14 cellular contexts compared by ENCODE assay signal in the genomic region with DNA sequence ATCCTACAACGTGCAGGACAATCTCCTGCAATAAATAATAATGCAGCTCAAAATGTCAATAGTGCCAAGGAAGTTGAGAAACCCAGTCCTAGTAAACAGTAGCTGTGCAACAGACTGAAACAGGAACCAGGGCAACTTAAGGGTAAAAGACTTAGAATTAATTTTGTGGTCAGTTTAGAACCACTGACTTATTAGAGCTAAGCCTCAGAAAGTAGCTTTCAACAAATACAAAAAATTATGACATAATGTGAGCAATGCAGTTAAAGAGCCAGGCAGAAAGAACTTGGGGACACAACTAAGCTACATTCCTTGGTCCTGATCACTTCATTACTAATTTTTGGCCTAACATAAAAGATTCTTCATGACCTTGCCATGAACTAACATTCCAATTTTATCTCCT.
DNase-seq lines count a peak whose midpoint lies in the region; ATAC-seq and TF ChIP-seq lines count a peak whose summit lies in the region.
"Had no signal": no experiment of that assay in that cellular context is flagged by ENCODE, and none has a peak within 500 bp of the region (broad histone marks: within the 10 kb centered on the region; RNA-seq: fewer than 3 reads in every experiment).

No MANE protein-coding gene starts in this region.

- peaks cover 10% of the 10 kb centered on the region for H3K9me3 Mint-ChIP-seq in endodermal cell

- WGBS in endodermal cell (ENCODE audit: insufficient coverage in 1 of 2, insufficient read length in 1 of 2), 2 experiments, result 100% methylated on average over 1 of the region's 1 CpG; no CpG with 5 or more reads in 1 of the 2 experiments

- H3K27ac ChIP-seq in endodermal cell (ENCODE audit: low read depth, low read length) (no peak overlapping the region), left lung (no peak overlapping the region)
- H3K27ac ChIP-seq: esophagus squamous epithelium, stomach had no signal

- TF ChIP-seq CTCF in endodermal cell (conservative IDR thresholded peaks at IDR 0.05) (no peak), mucosa of descending colon (IDR thresholded peaks at IDR 0.05) (no peak), left lung (IDR thresholded peaks at IDR 0.05) (no peak)

- H3K4me1 ChIP-seq in endodermal cell (ENCODE audit: control insufficient read depth, insufficient read depth, low read length), result no peaks in the 10 kb centered on the region
- H3K4me1 ChIP-seq in mucosa of descending colon (ENCODE audit: low read depth), result no peaks in the 10 kb centered on the region
- peaks cover 0 to 9% of the 10 kb centered on the region in 2 donors for H3K4me1 ChIP-seq in left lung
- H3K4me1 ChIP-seq: esophagus squamous epithelium, stomach had no signal

- H3K27ac Mint-ChIP-seq in endodermal cell, result peak overlapping the region; percentile 23

- DNase-seq in endodermal cell (no peak), hepatic stellate cell (ENCODE audit: low spot score) (no peak), NCI-H1417 (lab: John Stamatoyannopoulos, UW) (no peak), mucosa of descending colon (no peak), left lung (no peak)
- DNase-seq: DMS153, esophagus squamous epithelium, mesendoderm, NCI-H82, stomach had no signal

- H3K4me1 Mint-ChIP-seq in endodermal cell, result peaks cover 25% of the 10 kb centered on the region

- H3K9me3 ChIP-seq in endodermal cell (ENCODE audit: control insufficient read depth, low read length) (no peaks in the 10 kb centered on the region), mucosa of descending colon (no peaks in the 10 kb centered on the region), left lung (no peaks in the 10 kb centered on the region)
- H3K9me3 ChIP-seq: esophagus squamous epithelium, stomach had no signal

- H3K36me3 Mint-ChIP-seq in endodermal cell (ENCODE audit: low read depth), result peaks cover 17% of the 10 kb centered on the region

- H3K4me3 ChIP-seq in endodermal cell (ENCODE audit: low read length), result no peak overlapping the region
- H3K4me3 ChIP-seq in mucosa of descending colon, result no peak overlapping the region
- H3K4me3 ChIP-seq in left lung, result no peak overlapping the region
- H3K4me3 ChIP-seq: esophagus squamous epithelium, smooth muscle cell, stomach had no signal

- intact Hi-C loops in mucosa of descending colon (cut with DNase I, micrococcal nuclease) (no loop called here), left lung (cut with DNase I) (no loop called here)

- no peaks in the 10 kb centered on the region for H3K27me3 ChIP-seq in endodermal cell (ENCODE audit: control insufficient read depth, insufficient read depth, low read length, poor library complexity, severe bottlenecking)
- H3K27me3 ChIP-seq in left lung, result no peaks in the 10 kb centered on the region
- H3K27me3 ChIP-seq: esophagus squamous epithelium, stomach had no signal

- H3K4me3 Mint-ChIP-seq in endodermal cell, result no peak overlapping the region

- ATAC-seq in GM18520 (IDR thresholded peaks at IDR 0.05; ENCODE audit: unreplicated experiment) (peak; percentile 96), GM21825 (IDR thresholded peaks at IDR 0.05; ENCODE audit: unreplicated experiment) (peak; percentile 88), HG03439 (IDR thresholded peaks at IDR 0.05; ENCODE audit: unreplicated experiment) (peak; percentile 55), mucosa of descending colon (no peak), left lung (no peak)

- H3K36me3 ChIP-seq in endodermal cell (ENCODE audit: control insufficient read depth, insufficient read depth, low read length), result no peaks in the 10 kb centered on the region
- H3K36me3 ChIP-seq in mucosa of descending colon (ENCODE audit: low read depth), result no peaks in the 10 kb centered on the region
- no peaks in the 10 kb centered on the region for H3K36me3 ChIP-seq in left lung
- H3K36me3 ChIP-seq: esophagus squamous epithelium, stomach had no signal

- no peak overlapping the region for H3K9ac ChIP-seq in endodermal cell (ENCODE audit: extremely low read depth, low read length, poor library complexity, severe bottlenecking)

- H3K27me3 Mint-ChIP-seq in endodermal cell (ENCODE audit: insufficient read depth), result no peaks in the 10 kb centered on the region

Comparison
In these comparisons a context has a peak if more than half of its experiments do, and no peak if none do; other contexts are left out.
1. ATAC-seq: peak in GM18520 (single experiment), GM21825 (single experiment) and HG03439 (single experiment); none in mucosa of descending colon (single experiment) and left lung (single experiment).